In genomic region chr12:12840500-12840899, GRCh38 we compare ENCODE assay signal across 10 cellular contexts. TPM values are rescaled to one million over a fixed set of nuclear protein-coding genes. Genes with fewer than 3 reads are reported as not detected.
"Had no signal": no experiment of that assay in that cellular context is flagged by ENCODE, and none has a peak within 500 bp of the region (broad histone marks: within the 10 kb centered on the region; RNA-seq: fewer than 3 reads in every experiment).

No MANE protein-coding gene starts in this region.

- H3K4me3 ChIP-seq: mucosa of descending colon, pancreas had no signal

- H3K4me1 ChIP-seq: pancreas had no signal

- H3K9me3 ChIP-seq: mucosa of descending colon, neutrophil, pancreas had no signal

- H3K36me3 ChIP-seq: neutrophil, pancreas had no signal

- H3K27ac ChIP-seq: foreskin keratinocyte, neutrophil, pancreas had no signal

- DNase-seq: effector memory CD8-positive, alpha-beta T cell; erythroblast; naive thymus-derived CD8-positive, alpha-beta T cell; pancreas; stimulated activated CD4-positive, alpha-beta T cell treated with anti-CD3 and anti-CD28 coated beads, Interleukin-12 subunit alpha, Interleukin-12 subunit beta, amount 100 ng/mL, for 4 hours; stimulated activated CD4-positive, alpha-beta T cell treated with anti-CD3 and anti-CD28 coated beads, Interleukin-2, amount 100 ng/mL, for 48 hours; stimulated activated naive CD4-positive, alpha-beta T cell treated with Interleukin-2 at 50 U/mL for 16 hours had no signal

- ATAC-seq: effector memory CD8-positive, alpha-beta T cell; naive thymus-derived CD8-positive, alpha-beta T cell; pancreas had no signal

- H3K27me3 ChIP-seq: foreskin keratinocyte, neutrophil, pancreas had no signal

RNA-seq across cellular contexts. Expression of gene GPRC5A, which starts 50.9 kb away (rescaled TPM):
- total RNA-seq: naive thymus-derived CD8-positive, alpha-beta T cell had no signal
- polyA plus RNA-seq: naive thymus-derived CD8-positive, alpha-beta T cell had no signal
